ENCODE assay signal across 16 cellular contexts in genomic region chr13:108427355-108427754, GRCh38.
DNase-seq lines count a peak whose midpoint lies in the region; ATAC-seq, FAIRE-seq and TF ChIP-seq lines count a peak whose summit lies in the region.
"Had no signal": no experiment of that assay in that cellular context is flagged by ENCODE, and none has a peak within 500 bp of the region (broad histone marks: within the 10 kb centered on the region; RNA-seq: fewer than 3 reads in every experiment).

No MANE protein-coding gene starts in this region.

- H3K36me3 ChIP-seq in PC-3 (ENCODE audit: low read depth, low read length) (no peaks in the 10 kb centered on the region), K562 (ENCODE audit: control insufficient read depth, insufficient read depth, low read length) (no peaks in the 10 kb centered on the region), left lung (no peaks in the 10 kb centered on the region), gastrocnemius medialis (no peaks in the 10 kb centered on the region)

- H4K20me1 ChIP-seq in PC-3 (ENCODE audit: low read length) (no peaks in the 10 kb centered on the region), K562 (replicated peaks; ENCODE audit: control insufficient read depth, insufficient read depth, low read length) (no peaks in the 10 kb centered on the region)

- in situ Hi-C loops in K562 (cut with MboI): no loop called here
- in situ Hi-C loops in gastrocnemius medialis (cut with MboI; ENCODE audit: low sequenced_read_pairs in 4 of 4): no loop called here

- H3K4me1 Mint-ChIP-seq in WTC11: peaks cover 6% of the 10 kb centered on the region; the same call in 1 of the 2 replicates
- no peaks in the 10 kb centered on the region for H3K4me1 Mint-ChIP-seq in activated T-helper 17 cell treated with anti-CD3 and anti-CD28 coated beads, Interleukin-2, amount 50 U/mL, for 72 hours

- no peaks in the 10 kb centered on the region for H3K9me2 ChIP-seq in PC-3 (replicated peaks; ENCODE audit: low read length)

- H2AFZ ChIP-seq in PC-3 (ENCODE audit: low read length) (no peak overlapping the region), K562 (ENCODE audit: low read depth, low read length) (no peak overlapping the region)
- H2AFZ ChIP-seq: PC-9 had no signal

- H3K9me3 Mint-ChIP-seq in WTC11: no peaks in the 10 kb centered on the region
- H3K9me3 Mint-ChIP-seq in activated T-helper 17 cell treated with anti-CD3 and anti-CD28 coated beads, Interleukin-2, amount 50 U/mL, for 72 hours: no peaks in the 10 kb centered on the region

- peak; percentile 32 for DNase-seq in ELR (ENCODE audit: low read depth)
- peak; percentile 7 for DNase-seq in PC-3
- peak in 2 of 4 experiments; percentile 5 to 19 for DNase-seq in K562 (ENCODE audit: extremely low read depth in 1 of 4, low spot score in 3 of 4)
- DNase-seq in left lung: no peak
- no peak for DNase-seq in gastrocnemius medialis
- no peak for DNase-seq in WTC11 (ENCODE audit: low spot score)
- DNase-seq: C1 segment of cervical spinal cord, IMR-90, NCI-H187, NCI-H446, NCI-H748 treated with DMSO at 0.1 percent for 48 hours, PC-9 had no signal

- POLR2A ChIA-PET in PC-3 (lab: Charles Lee; ENCODE audit: unreplicated experiment) (no interaction called here), K562 (lab: Yijun Ruan, JAX) (no interaction called here), WTC11 (lab: Charles Lee) (no interaction called here)

- H3K79me2 ChIP-seq in PC-3 (ENCODE audit: low read length): no peaks in the 10 kb centered on the region
- H3K79me2 ChIP-seq in K562 (ENCODE audit: control insufficient read depth, insufficient read depth, low read length): no peaks in the 10 kb centered on the region

- H3K4me3 Mint-ChIP-seq in WTC11: no peak overlapping the region
- H3K4me3 Mint-ChIP-seq in activated T-helper 17 cell treated with anti-CD3 and anti-CD28 coated beads, Interleukin-2, amount 50 U/mL, for 72 hours: no peak overlapping the region

- CTCF ChIA-PET in PC-3 (lab: Charles Lee) (no interaction called here), K562 (lab: Yijun Ruan, JAX; ENCODE audit: low intra/inter-chr PET ratio) (no interaction called here), WTC11 (lab: Charles Lee) (no interaction called here)

- TF ChIP-seq RAD21 in K562 (CRISPR knock-in tag; conservative IDR thresholded peaks at IDR 0.05 in 1 of 2, IDR thresholded peaks at IDR 0.05 in 1 of 2): no peak

- ATAC-seq in PC-3: no peak
- ATAC-seq in K562: no peak
- peak; percentile 16 for ATAC-seq in left lung
- ATAC-seq in gastrocnemius medialis: no peak
- no peak for ATAC-seq in WTC11
- no peak for ATAC-seq in HG03175 (IDR thresholded peaks at IDR 0.05; ENCODE audit: unreplicated experiment)
- ATAC-seq in activated T-helper 17 cell treated with anti-CD3 and anti-CD28 coated beads, Interleukin-2, amount 50 U/mL, for 72 hours (replicated peaks): no peak
- ATAC-seq: A549 had no signal

- H3K27me3 ChIP-seq in PC-3 (ENCODE audit: low read length) (peaks cover 7% of the 10 kb centered on the region), K562 (ENCODE audit: control insufficient read depth in 2 of 2, insufficient read depth in 2 of 2, low read length in 2 of 2) (no peaks in the 10 kb centered on the region), left lung (no peaks in the 10 kb centered on the region), gastrocnemius medialis (no peaks in the 10 kb centered on the region)

- H3K4me1 ChIP-seq in PC-3 (ENCODE audit: insufficient read depth, low read length): no peaks in the 10 kb centered on the region
- H3K4me1 ChIP-seq in K562 (replicated peaks in 1 of 2; ENCODE audit: control insufficient read depth in 2 of 2, insufficient read depth in 2 of 2, low read length in 2 of 2): peaks cover 0 to 5% of the 10 kb centered on the region in 2 experiments; a peak in 2 of 5 replicates
- H3K4me1 ChIP-seq in left lung: no peaks in the 10 kb centered on the region
- no peaks in the 10 kb centered on the region for H3K4me1 ChIP-seq in gastrocnemius medialis
- H3K4me1 ChIP-seq: A549 had no signal

- H3K9me1 ChIP-seq in K562 (ENCODE audit: control insufficient read depth, insufficient read depth, low read length): no peaks in the 10 kb centered on the region

- H3K4me3 ChIP-seq in PC-3 (ENCODE audit: low read length): no peak overlapping the region
- no peak overlapping the region for H3K4me3 ChIP-seq in K562
- no peak overlapping the region for H3K4me3 ChIP-seq in left lung
- no peak overlapping the region for H3K4me3 ChIP-seq in gastrocnemius medialis
- H3K4me3 ChIP-seq: A549, PC-9 had no signal

- intact Hi-C loops in PC-3 (cut with micrococcal nuclease) (no loop called here), K562 (cut with micrococcal nuclease) (no loop called here), left lung (cut with DNase I) (no loop called here), gastrocnemius medialis (cut with DNase I; ENCODE audit: low total_unique reads) (no loop called here)

- H3K9ac ChIP-seq in PC-3 (ENCODE audit: low read length): no peak overlapping the region
- H3K9ac ChIP-seq in K562 (ENCODE audit: insufficient read depth in 1 of 2, low read depth in 2 of 2, low read length in 2 of 2): no peak overlapping the region

- no peak overlapping the region for H3K27ac ChIP-seq in PC-3 (ENCODE audit: low read length)
- no peak overlapping the region for H3K27ac ChIP-seq in K562 (ENCODE audit: extremely low read depth, low read depth, low read length)
- H3K27ac ChIP-seq in left lung: no peak overlapping the region
- H3K27ac ChIP-seq in gastrocnemius medialis: no peak overlapping the region
- H3K27ac ChIP-seq: A549, PC-9 had no signal

- H3K4me2 ChIP-seq in PC-3 (ENCODE audit: low read length) (no peak overlapping the region), K562 (ENCODE audit: insufficient read depth, low read length) (no peak overlapping the region)
- H3K4me2 ChIP-seq: A549, PC-9 had no signal

- TF ChIP-seq EP300 in K562 (IDR thresholded peaks at IDR 0.05; ENCODE audit: low read length): no peak

- no peaks in the 10 kb centered on the region for H3F3A ChIP-seq in PC-3 (ENCODE audit: low read length, unreplicated experiment)

- WGBS in K562 (ENCODE audit: insufficient coverage, low coverage, missing lambda C conversion rate): 27% methylated on average over 3 of the region's 4 CpGs

- TF ChIP-seq CTCF in PC-3 (conservative IDR thresholded peaks at IDR 0.05; ENCODE audit: low read depth, low read length) (no peak), K562 (IDR thresholded peaks at IDR 0.05 in 2 of 3, conservative IDR thresholded peaks at IDR 0.05 in 1 of 3; ENCODE audit: insufficient read depth in 2 of 3, low read depth in 1 of 3, low read length in 3 of 3) (no peak), left lung (IDR thresholded peaks at IDR 0.05) (no peak), gastrocnemius medialis (IDR thresholded peaks at IDR 0.05 in 4 of 5, conservative IDR thresholded peaks at IDR 0.05 in 1 of 5) (no peak), WTC11 (IDR thresholded peaks at IDR 0.05) (no peak)

- H3K9me3 ChIP-seq in PC-3 (ENCODE audit: low read length): no peaks in the 10 kb centered on the region
- H3K9me3 ChIP-seq in K562 (replicated peaks; ENCODE audit: control insufficient read depth, insufficient read depth, low read depth, low read length): no peaks in the 10 kb centered on the region
- H3K9me3 ChIP-seq in left lung: no peaks in the 10 kb centered on the region
- no peaks in the 10 kb centered on the region for H3K9me3 ChIP-seq in gastrocnemius medialis
- H3K9me3 ChIP-seq: A549 had no signal

- no peak for TF ChIP-seq POLR2A in K562 (conservative IDR thresholded peaks at IDR 0.05)
- no peak for TF ChIP-seq POLR2A in gastrocnemius medialis (IDR thresholded peaks at IDR 0.05)

- no peaks in the 10 kb centered on the region for H3K27me3 Mint-ChIP-seq in WTC11 (ENCODE audit: low read depth)
- peaks cover 4% of the 10 kb centered on the region for H3K27me3 Mint-ChIP-seq in activated T-helper 17 cell treated with anti-CD3 and anti-CD28 coated beads, Interleukin-2, amount 50 U/mL, for 72 hours

- no peaks in the 10 kb centered on the region for H3K36me3 Mint-ChIP-seq in WTC11
- no peaks in the 10 kb centered on the region for H3K36me3 Mint-ChIP-seq in activated T-helper 17 cell treated with anti-CD3 and anti-CD28 coated beads, Interleukin-2, amount 50 U/mL, for 72 hours (ENCODE audit: low read depth)

- BruUV-seq in PC-3 (replicated peaks; lab: Mats Ljungman, UMichigan) (no TSS peak), K562 (replicated peaks; lab: Mats Ljungman, UMichigan) (no TSS peak)

- FAIRE-seq in K562 (lab: Jason Lieb, UNC): no peak
- FAIRE-seq: A549, H1 had no signal

- no peak overlapping the region for H3K27ac Mint-ChIP-seq in WTC11
- H3K27ac Mint-ChIP-seq in activated T-helper 17 cell treated with anti-CD3 and anti-CD28 coated beads, Interleukin-2, amount 50 U/mL, for 72 hours: no peak overlapping the region

TF ChIP-seq in K562, 482 proteins besides CTCF, POLR2A, EP300 and RAD21 (continues in another document):
- peak; percentile 63 for TF ChIP-seq NFE2 (IDR thresholded peaks at IDR 0.05; ENCODE audit: low read depth)
- peak; percentile 31; the same call in 1 of the 2 replicates for TF ChIP-seq MAFG (tag; conservative IDR thresholded peaks at IDR 0.05)

TF ChIP-seq in WTC11, 78 proteins besides CTCF, POLR2A, EP300 and RAD21 (continues in another document):
- TF ChIP-seq USF1 (CRISPR knock-in tag; IDR thresholded peaks at IDR 0.05): no peak
- TF ChIP-seq ESRRA (CRISPR knock-in tag; IDR thresholded peaks at IDR 0.05; ENCODE audit: borderline replicate concordance): no peak
- no peak for TF ChIP-seq ZNF232 (CRISPR knock-in tag; IDR thresholded peaks at IDR 0.05)
- no peak for TF ChIP-seq NR2C2 (CRISPR knock-in tag; IDR thresholded peaks at IDR 0.05)
- TF ChIP-seq, protein P1, sequence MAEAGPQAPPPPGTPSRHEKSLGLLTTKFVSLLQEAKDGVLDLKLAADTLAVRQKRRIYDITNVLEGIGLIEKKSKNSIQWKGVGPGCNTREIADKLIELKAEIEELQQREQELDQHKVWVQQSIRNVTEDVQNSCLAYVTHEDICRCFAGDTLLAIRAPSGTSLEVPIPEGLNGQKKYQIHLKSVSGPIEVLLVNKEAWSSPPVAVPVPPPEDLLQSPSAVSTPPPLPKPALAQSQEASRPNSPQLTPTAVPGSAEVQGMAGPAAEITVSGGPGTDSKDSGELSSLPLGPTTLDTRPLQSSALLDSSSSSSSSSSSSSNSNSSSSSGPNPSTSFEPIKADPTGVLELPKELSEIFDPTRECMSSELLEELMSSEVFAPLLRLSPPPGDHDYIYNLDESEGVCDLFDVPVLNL (CRISPR knock-in tag; IDR thresholded peaks at IDR 0.05; ENCODE audit: borderline replicate concordance, low read depth): no peak
- TF ChIP-seq OVOL2 (CRISPR knock-in tag; IDR thresholded peaks at IDR 0.05; ENCODE audit: borderline replicate concordance): no peak
- no peak for TF ChIP-seq SMAD4 (CRISPR knock-in tag; IDR thresholded peaks at IDR 0.05)

Comparison
In these comparisons a context has a peak if more than half of its experiments do, and no peak if none do; other contexts are left out.
1. DNase-seq: peak in ELR (single experiment) and PC-3 (single experiment); none in left lung (0 of 2), gastrocnemius medialis (0 of 2) and WTC11 (single experiment).